Comparison of ENCODE assay signal across 11 cellular contexts in genomic region chr6:108805611-108806181, GRCh38. TPM values are rescaled to one million over a fixed set of nuclear protein-coding genes. Genes with fewer than 3 reads are reported as not detected.
A peak's percentile ranks its signal among the peaks of the same experiment; 100 is the strongest.
DNase-seq lines count a peak whose midpoint lies in the region; ATAC-seq, FAIRE-seq and TF ChIP-seq lines count a peak whose summit lies in the region.
"Had no signal": no experiment of that assay in that cellular context is flagged by ENCODE, and none has a peak within 500 bp of the region (broad histone marks: within the 10 kb centered on the region; RNA-seq: fewer than 3 reads in every experiment).

No MANE protein-coding gene starts in this region.

- no peaks in the 10 kb centered on the region for H3K79me2 ChIP-seq in GM12878 (ENCODE audit: control insufficient read depth, insufficient read depth, low read length)

- ATAC-seq in HG03175 (IDR thresholded peaks at IDR 0.05; ENCODE audit: unreplicated experiment) (peak; percentile 88), GM12878 (peak; percentile 83)
- ATAC-seq: stimulated activated naive CD8-positive, alpha-beta T cell treated with anti-CD3 and anti-CD28 coated beads, Interleukin-15, amount 100 ng/mL, for 72 hours had no signal

- TF ChIP-seq POLR2A in GM12878 (IDR thresholded peaks at IDR 0.05; ENCODE audit: low read depth, low read length), result no peak

- H2AFZ ChIP-seq in GM12878 (ENCODE audit: control insufficient read depth, low read depth, low read length), result no peak overlapping the region

- 0 out of 2 replicates have a peak overlapping the region, but pooled peaks have one; percentile 19 for H3K4me2 ChIP-seq in GM12878 (ENCODE audit: control insufficient read depth, insufficient read depth)

- H3K27me3 ChIP-seq in GM12878 (replicated peaks in 1 of 2; ENCODE audit: control insufficient read depth in 2 of 2, insufficient read depth in 2 of 2, low read length in 1 of 2), result no peaks in the 10 kb centered on the region
- no peaks in the 10 kb centered on the region for H3K27me3 ChIP-seq in effector memory CD4-positive, alpha-beta T cell (replicated peaks; ENCODE audit: control insufficient read depth, insufficient read depth, low read length, poor library complexity, severe bottlenecking)

- TF ChIP-seq CTCF in GM12865 (IDR thresholded peaks at IDR 0.05; ENCODE audit: insufficient read depth, low read depth, low read length, missing control alignments), result no peak
- TF ChIP-seq CTCF in GM20000 (IDR thresholded peaks at IDR 0.05; ENCODE audit: extremely low read depth, missing control alignments), result no peak
- TF ChIP-seq CTCF in GM12878 (IDR thresholded peaks at IDR 0.05 in 2 of 3, conservative IDR thresholded peaks at IDR 0.05 in 1 of 3; ENCODE audit: control insufficient read depth in 2 of 3, extremely low read depth in 1 of 3, insufficient read depth in 1 of 3, low read depth in 3 of 3, low read length in 3 of 3), result no peak
- no peak for TF ChIP-seq CTCF in Calu3 (IDR thresholded peaks at IDR 0.05; ENCODE audit: unreplicated experiment)

- H3K9ac ChIP-seq in GM12878 (ENCODE audit: control insufficient read depth, insufficient read depth, low read length), result no peak overlapping the region

- no peak for TF ChIP-seq RAD21 in GM12878 (IDR thresholded peaks at IDR 0.05; ENCODE audit: insufficient read depth, low read depth, low read length)

- H3K27me3 Mint-ChIP-seq in Calu3 (ENCODE audit: unreplicated experiment), result no peaks in the 10 kb centered on the region
- H3K27me3 Mint-ChIP-seq: stimulated activated naive CD8-positive, alpha-beta T cell treated with anti-CD3 and anti-CD28 coated beads, Interleukin-15, amount 100 ng/mL, for 72 hours had no signal

- TF ChIP-seq EP300 in GM12878 (IDR thresholded peaks at IDR 0.05; ENCODE audit: borderline replicate concordance in 1 of 2, control insufficient read depth in 1 of 2, low read depth in 2 of 2, low read length in 2 of 2), result 0 out of 4 replicates have a peak, but pooled peaks of 1 of the 2 experiments have one; percentile 49

- BruUV-seq in GM12878 (replicated peaks; lab: Mats Ljungman, UMichigan) (no TSS peak), Calu3 (replicated peaks; lab: Mats Ljungman, UMichigan) (no TSS peak)

- no peaks in the 10 kb centered on the region for H3K4me1 Mint-ChIP-seq in Calu3 (ENCODE audit: low read depth, unreplicated experiment)
- H3K4me1 Mint-ChIP-seq: stimulated activated naive CD8-positive, alpha-beta T cell treated with anti-CD3 and anti-CD28 coated beads, Interleukin-15, amount 100 ng/mL, for 72 hours had no signal

- no peaks in the 10 kb centered on the region for H3K9me3 Mint-ChIP-seq in Calu3 (ENCODE audit: low read depth, unreplicated experiment)
- H3K9me3 Mint-ChIP-seq: stimulated activated naive CD8-positive, alpha-beta T cell treated with anti-CD3 and anti-CD28 coated beads, Interleukin-15, amount 100 ng/mL, for 72 hours had no signal

- POLR2A ChIA-PET in GM12878 (lab: Charles Lee), result no interaction called here

- intact Hi-C loops in GM12878 (cut with micrococcal nuclease; ENCODE audit: unreplicated experiment) (no loop called here), Calu3 (cut with micrococcal nuclease; ENCODE audit: unreplicated experiment) (no loop called here)

- SMC1A ChIA-PET in GM12878 (lab: Charles Lee; ENCODE audit: uncharacterized antibody, unreplicated experiment), result no interaction called here

- 5% methylated on average over 6 of the region's 6 CpGs for WGBS in GM12878 (ENCODE audit: insufficient coverage, insufficient replicate concordance, low lambda C conversion rate, missing lambda C conversion rate)

- H4K20me1 ChIP-seq in GM12878 (ENCODE audit: control insufficient read depth, insufficient read depth), result no peaks in the 10 kb centered on the region

- H3K4me3 ChIP-seq in GM12865 (ENCODE audit: low read depth, low read length), result no peak overlapping the region
- H3K4me3 ChIP-seq in GM12878, result no peak overlapping the region
- no peak overlapping the region for H3K4me3 ChIP-seq in effector memory CD4-positive, alpha-beta T cell (ENCODE audit: insufficient read depth, low read depth, low read length, poor library complexity, severe bottlenecking)

- DNase-seq in GM12865 (ENCODE audit: low read depth) (peak; percentile 60), GM20000 (ENCODE audit: low spot score) (peak; percentile 26), GM12878 (ENCODE audit: low read depth, low spot score) (peak; percentile 21), Calu3 (no peak), AML-193 (lab: John Stamatoyannopoulos, UW) (no peak), hepatic stellate cell (ENCODE audit: low spot score) (no peak)
- DNase-seq in effector memory CD4-positive, alpha-beta T cell, result no peak
- DNase-seq: Caco-2; stimulated activated naive CD8-positive, alpha-beta T cell treated with anti-CD3 and anti-CD28 coated beads, Interleukin-15, amount 100 ng/mL, for 72 hours had no signal

- peaks cover 12% of the 10 kb centered on the region for H3K4me1 ChIP-seq in GM12878 (ENCODE audit: control insufficient read depth, insufficient read depth, low read length)
- no peaks in the 10 kb centered on the region for H3K4me1 ChIP-seq in effector memory CD4-positive, alpha-beta T cell (ENCODE audit: control insufficient read depth, insufficient read depth, low read length, poor library complexity, severe bottlenecking)
- H3K4me1 ChIP-seq: Caco-2 had no signal

- H3K4me3 Mint-ChIP-seq in Calu3 (ENCODE audit: low read depth, unreplicated experiment), result no peak overlapping the region
- H3K4me3 Mint-ChIP-seq: stimulated activated naive CD8-positive, alpha-beta T cell treated with anti-CD3 and anti-CD28 coated beads, Interleukin-15, amount 100 ng/mL, for 72 hours had no signal

- RAD21 ChIA-PET in GM12878 (lab: Charles Lee; ENCODE audit: unreplicated experiment), result no interaction called here

- H3K36me3 Mint-ChIP-seq in Calu3 (ENCODE audit: insufficient read depth, unreplicated experiment), result no peaks in the 10 kb centered on the region

- H3K27ac Mint-ChIP-seq in Calu3 (ENCODE audit: unreplicated experiment), result no peak overlapping the region
- H3K27ac Mint-ChIP-seq: stimulated activated naive CD8-positive, alpha-beta T cell treated with anti-CD3 and anti-CD28 coated beads, Interleukin-15, amount 100 ng/mL, for 72 hours had no signal

- CTCF ChIA-PET in GM12878 (lab: Yijun Ruan, JAX), result interaction anchor here (1.4 kb wide), 1 partner anchor 22 kb away, joined by 3 read pairs; no protein-coding TSS in a partner anchor
- CTCF ChIA-PET in Calu3 (lab: Charles Lee), result no interaction called here

- no peaks in the 10 kb centered on the region for H3K9me3 ChIP-seq in GM12878 (replicated peaks; ENCODE audit: control insufficient read depth, insufficient read depth, low read length)
- no peaks in the 10 kb centered on the region for H3K9me3 ChIP-seq in effector memory CD4-positive, alpha-beta T cell (ENCODE audit: control insufficient read depth, low read length)
- H3K9me3 ChIP-seq: Caco-2 had no signal

- no peak overlapping the region for H3K27ac ChIP-seq in GM12878 (ENCODE audit: control insufficient read depth, insufficient read depth)
- H3K27ac ChIP-seq in effector memory CD4-positive, alpha-beta T cell (ENCODE audit: insufficient read depth, low read length, poor library complexity, severe bottlenecking), result no peak overlapping the region

- no peaks in the 10 kb centered on the region for H3K36me3 ChIP-seq in GM12878 (ENCODE audit: control insufficient read depth in 2 of 2, insufficient read depth in 2 of 2, low read length in 1 of 2)
- no peaks in the 10 kb centered on the region for H3K36me3 ChIP-seq in effector memory CD4-positive, alpha-beta T cell (ENCODE audit: control insufficient read depth, insufficient read depth, low read length)

- FAIRE-seq in GM12878 (lab: Jason Lieb, UNC), result peak; percentile 90
- FAIRE-seq: frontal cortex had no signal

- in situ Hi-C loops in GM12878 (cut with MboI), result no loop called here

TF ChIP-seq in GM12878, 131 proteins besides CTCF, POLR2A, EP300 and RAD21 (continues in another document):
- TF ChIP-seq, protein P1, sequence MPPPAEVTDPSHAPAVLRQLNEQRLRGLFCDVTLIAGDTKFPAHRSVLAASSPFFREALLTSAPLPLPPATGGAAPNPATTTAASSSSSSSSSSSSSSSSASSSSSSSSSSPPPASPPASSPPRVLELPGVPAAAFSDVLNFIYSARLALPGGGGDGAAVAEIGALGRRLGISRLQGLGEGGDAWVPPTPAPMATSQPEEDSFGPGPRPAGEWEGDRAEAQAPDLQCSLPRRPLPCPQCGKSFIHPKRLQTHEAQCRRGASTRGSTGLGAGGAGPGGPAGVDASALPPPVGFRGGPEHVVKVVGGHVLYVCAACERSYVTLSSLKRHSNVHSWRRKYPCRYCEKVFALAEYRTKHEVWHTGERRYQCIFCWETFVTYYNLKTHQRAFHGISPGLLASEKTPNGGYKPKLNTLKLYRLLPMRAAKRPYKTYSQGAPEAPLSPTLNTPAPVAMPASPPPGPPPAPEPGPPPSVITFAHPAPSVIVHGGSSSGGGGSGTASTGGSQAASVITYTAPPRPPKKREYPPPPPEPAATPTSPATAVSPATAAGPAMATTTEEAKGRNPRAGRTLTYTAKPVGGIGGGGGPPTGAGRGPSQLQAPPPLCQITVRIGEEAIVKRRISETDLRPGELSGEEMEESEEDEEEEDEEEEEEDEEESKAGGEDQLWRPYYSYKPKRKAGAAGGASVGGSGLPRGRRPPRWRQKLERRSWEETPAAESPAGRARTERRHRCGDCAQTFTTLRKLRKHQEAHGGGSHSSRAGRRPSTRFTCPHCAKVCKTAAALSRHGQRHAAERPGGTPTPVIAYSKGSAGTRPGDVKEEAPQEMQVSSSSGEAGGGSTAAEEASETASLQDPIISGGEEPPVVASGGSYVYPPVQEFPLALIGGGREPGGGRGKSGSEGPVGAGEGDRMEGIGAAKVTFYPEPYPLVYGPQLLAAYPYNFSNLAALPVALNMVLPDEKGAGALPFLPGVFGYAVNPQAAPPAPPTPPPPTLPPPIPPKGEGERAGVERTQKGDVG (CRISPR knock-in tag; IDR thresholded peaks at IDR 0.05), result no peak

RNA-seq across cellular contexts. Expression of gene ARMC2, which starts 42.5 kb away (rescaled TPM):
- not detected in 2 replicates for total RNA-seq in GM12878 (2013; cell fraction: nucleolus; rRNA removed)
- total RNA-seq in GM12878 (2014; rRNA removed) (0.05 TPM in 1 of 2 replicates, not detected in the other), GM12878 (2014; rRNA removed; fragmentation: Illumina TruSeq; extraction: Trizol) (not detected in 2 replicates), GM12878 (2021) (not detected in 2 replicates), Calu3 (2022) (4.5 and 7.1 TPM in 2 replicates)
- not detected for polyA plus RNA-seq in GM12878 (2011; ENCODE audit: low read depth)
- polyA plus RNA-seq in GM12878 (2011; rRNA removed) (0.33 and 0.86 TPM in 2 replicates), GM12878 (2014; fragmentation: Illumina TruSeq; extraction: Trizol) (0.12 and 0.27 TPM in 2 replicates), GM12878 (2014; fragmentation: Nextera tagmentation; extraction: Ambion mirVana) (under 1 TPM in 1 of 2 experiments, not detected in 1; 0.21 TPM), GM12878 (2014; rRNA removed) (0.06 TPM in 1 of 2 replicates, not detected in the other), GM12878 (2016; fragmentation: Nextera tagmentation; extraction: Ambion mirVana) (under 1 TPM in 1 of 2 experiments, not detected in 1; 0.33 TPM)
- 0.16 and 0.25 TPM in 2 replicates for polyA plus RNA-seq in GM12878 (2011; cell fraction: cytosol; rRNA removed)
- 0.34 and 0.41 TPM in 2 replicates for polyA plus RNA-seq in GM12878 (2011; cell fraction: nucleus; rRNA removed)
- polyA plus RNA-seq in GM12878 (2012), result 0.18 and 0.37 TPM in 2 replicates
- 0.10 TPM in 1 of 2 replicates, not detected in the other for polyA minus RNA-seq in GM12878 (2011; rRNA and poly(A)+ RNA removed)
- not detected in 2 replicates for polyA minus RNA-seq in GM12878 (2011; cell fraction: cytosol; rRNA and poly(A)+ RNA removed)
- polyA minus RNA-seq in GM12878 (2011; cell fraction: nucleus; rRNA and poly(A)+ RNA removed), result not detected in 2 replicates

Comparison
In these comparisons a context has a peak if more than half of its experiments do, and no peak if none do; other contexts are left out.
1. DNase-seq: peak in GM12865 (single experiment), GM20000 (single experiment) and GM12878 (single experiment); none in Calu3 (single experiment), AML-193 (0 of 2), hepatic stellate cell (single experiment) and effector memory CD4-positive, alpha-beta T cell (0 of 3).